ENCODE assay signal across 24 cellular contexts in the genomic region with DNA sequence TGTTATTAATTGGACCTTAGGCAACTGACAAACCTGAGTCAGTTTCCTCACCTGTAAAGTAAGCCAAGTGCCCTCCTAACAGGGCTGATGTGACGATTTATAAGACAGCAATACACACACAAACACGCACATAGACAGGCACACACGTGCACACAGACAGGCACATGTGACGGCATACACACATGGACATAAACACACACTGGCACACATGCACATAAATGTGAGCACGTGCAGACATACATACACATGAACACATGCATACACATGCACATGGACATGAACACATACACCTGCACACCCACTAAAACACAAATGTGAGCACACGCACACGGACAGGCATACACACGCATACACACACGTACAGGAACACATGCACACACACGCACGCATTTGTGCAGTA.
"Had no signal": no experiment of that assay in that cellular context is flagged by ENCODE, and none has a peak within 500 bp of the region (broad histone marks: within the 10 kb centered on the region; RNA-seq: fewer than 3 reads in every experiment).

No MANE protein-coding gene starts in this region.

- H3K4me1 Mint-ChIP-seq: activated naive CD8-positive, alpha-beta T cell treated with anti-CD3 and anti-CD28 coated beads, Interleukin-2, amount 10 ng/mL, durations not matched to agents 7 days and 5 days; activated T-helper 17 cell treated with anti-CD3 and anti-CD28 coated beads, Interleukin-2, amount 50 U/mL, for 72 hours had no signal

- H3K4me3 ChIP-seq: adrenal gland, Peyer's patch, SJCRH30 had no signal

- H3K27ac ChIP-seq: adrenal gland, Peyer's patch, RWPE1, SJCRH30, VCaP had no signal

- H3K9me3 ChIP-seq: adrenal gland, Peyer's patch, SJCRH30, SK-N-SH had no signal

- H3K9me3 Mint-ChIP-seq: activated naive CD4-positive, alpha-beta T cell treated with anti-CD3 and anti-CD28 coated beads for 36 hours; activated naive CD8-positive, alpha-beta T cell treated with anti-CD3 and anti-CD28 coated beads, Interleukin-2, amount 10 ng/mL, durations not matched to agents 7 days and 5 days; activated T-cell treated with anti-CD3 and anti-CD28 coated beads, Interleukin-2, amount 50 U/mL, for 4 hours; activated T-helper 17 cell treated with anti-CD3 and anti-CD28 coated beads, Interleukin-2, amount 50 U/mL, for 72 hours had no signal

- DNase-seq: activated CD4-positive, CD25-positive, alpha-beta regulatory T cell; activated gamma-delta T cell; activated naive CD4-positive, alpha-beta T cell treated with anti-CD3 and anti-CD28 coated beads for 36 hours; activated naive CD8-positive, alpha-beta T cell treated with anti-CD3 and anti-CD28 coated beads, Interleukin-2, amount 10 ng/mL, durations not matched to agents 7 days and 5 days; activated T-cell treated with anti-CD3 and anti-CD28 coated beads, Interleukin-2, amount 50 U/mL, for 4 hours; adrenal gland; anterior cingulate cortex; caudate nucleus; Kasumi-1; KBM-7; NCI-H1105 treated with DMSO at 0.1 percent for 48 hours; NCI-H1436 treated with DMSO at 0.1 percent for 48 hours; NCI-H187; NCI-H2081; NCI-H446; NCI-H524; Peyer's patch; Right ventricle myocardium superior; SJCRH30; SK-N-SH; T-helper 1 cell had no signal

- H3K36me3 ChIP-seq: adrenal gland, Peyer's patch, SJCRH30 had no signal

- H3K4me1 ChIP-seq: adrenal gland, Peyer's patch, SJCRH30 had no signal

- H3K9ac ChIP-seq: SK-N-SH had no signal

- H3K27me3 Mint-ChIP-seq: activated naive CD8-positive, alpha-beta T cell treated with anti-CD3 and anti-CD28 coated beads, Interleukin-2, amount 10 ng/mL, durations not matched to agents 7 days and 5 days; activated T-helper 17 cell treated with anti-CD3 and anti-CD28 coated beads, Interleukin-2, amount 50 U/mL, for 72 hours had no signal

- ATAC-seq: activated T-cell treated with anti-CD3 and anti-CD28 coated beads, Interleukin-2, amount 50 U/mL, for 4 hours; activated T-helper 17 cell treated with anti-CD3 and anti-CD28 coated beads, Interleukin-2, amount 50 U/mL, for 72 hours had no signal

- H3K4me3 Mint-ChIP-seq: activated naive CD4-positive, alpha-beta T cell treated with anti-CD3 and anti-CD28 coated beads for 36 hours; activated naive CD8-positive, alpha-beta T cell treated with anti-CD3 and anti-CD28 coated beads, Interleukin-2, amount 10 ng/mL, durations not matched to agents 7 days and 5 days; activated T-cell treated with anti-CD3 and anti-CD28 coated beads, Interleukin-2, amount 50 U/mL, for 4 hours; activated T-helper 17 cell treated with anti-CD3 and anti-CD28 coated beads, Interleukin-2, amount 50 U/mL, for 72 hours had no signal

- H3K27me3 ChIP-seq: adrenal gland, Peyer's patch, SJCRH30 had no signal

- H3K4me2 ChIP-seq: SK-N-SH had no signal

- H3K27ac Mint-ChIP-seq: activated naive CD4-positive, alpha-beta T cell treated with anti-CD3 and anti-CD28 coated beads for 36 hours; activated naive CD8-positive, alpha-beta T cell treated with anti-CD3 and anti-CD28 coated beads, Interleukin-2, amount 10 ng/mL, durations not matched to agents 7 days and 5 days had no signal
